In genomic region chr9:131677051-131677444, GRCh38 we compare ENCODE assay signal across 8 cellular contexts.
DNase-seq lines count a peak whose midpoint lies in the region; ATAC-seq and TF ChIP-seq lines count a peak whose summit lies in the region.

No MANE protein-coding gene starts in this region.

- peak overlapping the region; percentile 99 for H3K27ac Mint-ChIP-seq in activated CD8-positive, alpha-beta memory T cell treated with anti-CD3 and anti-CD28 coated beads, Interleukin-2, amount 10 ng/mL, durations not matched to agents 7 days and 5 days

- no peaks in the 10 kb centered on the region for H3K9me3 Mint-ChIP-seq in activated CD8-positive, alpha-beta memory T cell treated with anti-CD3 and anti-CD28 coated beads, Interleukin-2, amount 10 ng/mL, durations not matched to agents 7 days and 5 days (ENCODE audit: low read depth)

- H3K4me1 Mint-ChIP-seq in activated CD8-positive, alpha-beta memory T cell treated with anti-CD3 and anti-CD28 coated beads, Interleukin-2, amount 10 ng/mL, durations not matched to agents 7 days and 5 days: peaks cover 89% of the 10 kb centered on the region

- H3K27me3 Mint-ChIP-seq in activated CD8-positive, alpha-beta memory T cell treated with anti-CD3 and anti-CD28 coated beads, Interleukin-2, amount 10 ng/mL, durations not matched to agents 7 days and 5 days: no peaks in the 10 kb centered on the region

- ATAC-seq in activated CD8-positive, alpha-beta memory T cell treated with anti-CD3 and anti-CD28 coated beads, Interleukin-2, amount 10 ng/mL, durations not matched to agents 7 days and 5 days: no peak
- ATAC-seq in left lung (no peak), HG02759 (IDR thresholded peaks at IDR 0.05; ENCODE audit: unreplicated experiment) (no peak), HG03565 (IDR thresholded peaks at IDR 0.05; ENCODE audit: unreplicated experiment) (no peak)

- peak overlapping the region; percentile 62 to 85 for H3K27ac ChIP-seq in left lung
- peak overlapping the region; percentile 84 for H3K27ac ChIP-seq in thymus (ENCODE audit: low read depth)

- peak overlapping the region; percentile 82 for H3K9ac ChIP-seq in adipocyte (ENCODE audit: low read length)

- H3K9me3 ChIP-seq in adipocyte (ENCODE audit: control insufficient read depth, low read length): no peaks in the 10 kb centered on the region
- H3K9me3 ChIP-seq in left lung: no peaks in the 10 kb centered on the region
- H3K9me3 ChIP-seq in thymus (ENCODE audit: control insufficient read depth): no peaks in the 10 kb centered on the region

- peaks cover 20% of the 10 kb centered on the region for H3K36me3 Mint-ChIP-seq in activated CD8-positive, alpha-beta memory T cell treated with anti-CD3 and anti-CD28 coated beads, Interleukin-2, amount 10 ng/mL, durations not matched to agents 7 days and 5 days

- WGBS in thymus: 77% methylated on average over 4 of the region's 4 CpGs

- no peaks in the 10 kb centered on the region for H3K27me3 ChIP-seq in adipocyte (replicated peaks; ENCODE audit: control insufficient read depth, insufficient read depth, low read length)
- H3K27me3 ChIP-seq in left lung: no peaks in the 10 kb centered on the region
- no peaks in the 10 kb centered on the region for H3K27me3 ChIP-seq in thymus (ENCODE audit: control insufficient read depth, insufficient read depth)

- H3K36me3 ChIP-seq in adipocyte (ENCODE audit: control insufficient read depth, insufficient read depth, low read length, severe bottlenecking) (no peaks in the 10 kb centered on the region), left lung (no peaks in the 10 kb centered on the region), thymus (ENCODE audit: control insufficient read depth, insufficient read depth) (no peaks in the 10 kb centered on the region)

- no peak for TF ChIP-seq CTCF in left lung (IDR thresholded peaks at IDR 0.05)

- DNase-seq in activated CD8-positive, alpha-beta memory T cell treated with anti-CD3 and anti-CD28 coated beads, Interleukin-2, amount 10 ng/mL, durations not matched to agents 7 days and 5 days: no peak
- no peak for DNase-seq in activated CD8-positive, alpha-beta memory T cell treated with anti-CD3 and anti-CD28 coated beads, Interleukin-2, amount 50 U/mL, for 4 hours
- peak; percentile 59 for DNase-seq in adipocyte (ENCODE audit: low read depth)
- no peak for DNase-seq in left lung
- DNase-seq in stimulated activated CD4-positive, alpha-beta T cell treated with anti-CD3 and anti-CD28 coated beads, Interleukin-1b, Interleukin-23, amount 100 ng/mL, for 48 hours: no peak

- H3K4me1 ChIP-seq in adipocyte (ENCODE audit: control insufficient read depth, insufficient read depth, low read length): peaks cover 63% of the 10 kb centered on the region
- H3K4me1 ChIP-seq in left lung: peaks cover 51 to 90% of the 10 kb centered on the region in 2 donors
- H3K4me1 ChIP-seq in thymus (ENCODE audit: control insufficient read depth, insufficient read depth, low read length): peaks cover 45% of the 10 kb centered on the region

- CTCF ChIA-PET in activated CD8-positive, alpha-beta memory T cell treated with anti-CD3 and anti-CD28 coated beads, Interleukin-2, amount 10 ng/mL, durations not matched to agents 7 days and 5 days (lab: Charles Lee): interaction anchor here (1.0 to 7.9 kb wide), 13 partner anchors 10 to 92 kb away, joined by 3 to 126 read pairs (median 10); partner anchors contain the start of gene RAPGEF1

- H3K4me3 ChIP-seq in adipocyte (ENCODE audit: low read length) (peak overlapping the region; percentile 66), left lung (no peak overlapping the region), thymus (ENCODE audit: low read length) (no peak overlapping the region)

- intact Hi-C loops in left lung (cut with DNase I): no loop called here

- peak overlapping the region; percentile 80 for H3K4me3 Mint-ChIP-seq in activated CD8-positive, alpha-beta memory T cell treated with anti-CD3 and anti-CD28 coated beads, Interleukin-2, amount 10 ng/mL, durations not matched to agents 7 days and 5 days
